20 cellular contexts compared by ENCODE assay signal in the genomic region with DNA sequence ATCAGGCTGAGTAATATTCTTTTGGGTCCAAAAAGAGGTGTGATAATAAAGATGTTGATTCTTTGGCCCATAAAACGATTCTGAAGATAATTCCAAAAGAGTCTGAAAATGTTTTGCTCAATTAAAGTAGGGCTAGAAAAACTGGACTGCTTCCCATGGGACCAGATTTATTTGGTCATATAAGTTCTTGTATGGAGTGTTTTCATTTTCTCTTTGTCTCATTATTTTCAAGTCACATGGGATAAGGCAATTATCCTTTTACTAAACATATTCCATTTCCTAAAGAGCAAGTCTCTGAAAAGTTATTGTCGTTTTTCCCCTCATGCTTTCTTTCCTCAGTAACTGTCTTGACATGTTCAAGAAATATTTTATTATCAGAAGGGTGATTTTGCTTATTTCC. TPM values are rescaled to one million over a fixed set of nuclear protein-coding genes. Genes with fewer than 3 reads are reported as not detected.
DNase-seq lines count a peak whose midpoint lies in the region; TF ChIP-seq lines count a peak whose summit lies in the region.
"Had no signal": no experiment of that assay in that cellular context is flagged by ENCODE, and none has a peak within 500 bp of the region (broad histone marks: within the 10 kb centered on the region; RNA-seq: fewer than 3 reads in every experiment).

No MANE protein-coding gene starts in this region.

- peaks cover 100% of the 10 kb centered on the region for H3K4me1 ChIP-seq in KMS-11 (ENCODE audit: low read depth, poor library complexity, severe bottlenecking)
- H3K4me1 ChIP-seq in mammary epithelial cell (ENCODE audit: insufficient read depth, low read length), result peaks cover 33% of the 10 kb centered on the region
- peaks cover 0 to 53% (median 10%) of the 10 kb centered on the region in 4 donors for H3K4me1 ChIP-seq in tibial nerve

- H3K27ac ChIP-seq in KMS-11 (peak overlapping the region; percentile 78), mammary epithelial cell (ENCODE audit: insufficient read depth, low read depth, low read length) (peak overlapping the region; percentile 18), tibial nerve (no peak overlapping the region)
- H3K27ac ChIP-seq: epithelial cell of prostate, gastrocnemius medialis, prostate gland, SK-N-MC had no signal

- H3K36me3 Mint-ChIP-seq in mesothelial cell of epicardium, result peaks cover 27% of the 10 kb centered on the region

- H3K9me3 ChIP-seq in mammary epithelial cell (replicated peaks; ENCODE audit: insufficient read depth, low read length) (peaks cover 3% of the 10 kb centered on the region), tibial nerve (no peaks in the 10 kb centered on the region)
- H3K9me3 ChIP-seq: gastrocnemius medialis, prostate gland, transverse colon had no signal

- H4K20me1 ChIP-seq in KMS-11 (ENCODE audit: insufficient read depth) (no peaks in the 10 kb centered on the region), mammary epithelial cell (ENCODE audit: insufficient read depth, low read length) (no peaks in the 10 kb centered on the region)

- peak overlapping the region; percentile 6; the same call in 1 of the 2 replicates for H3K9ac ChIP-seq in KMS-11
- no peak overlapping the region for H3K9ac ChIP-seq in mammary epithelial cell (ENCODE audit: insufficient read depth, low read length)

- peak; percentile 33 for DNase-seq in AG10803 (ENCODE audit: low read depth)
- no peak for DNase-seq in mammary epithelial cell
- DNase-seq in mesothelial cell of epicardium (ENCODE audit: low spot score in 2 of 2, unreplicated experiment in 2 of 2), result no peak
- DNase-seq in activated T-cell treated with anti-CD3 and anti-CD28 coated beads for 4 hours, result no peak
- DNase-seq in mucosa of gallbladder (ENCODE audit: low spot score), result no peak
- no peak for DNase-seq in tibial nerve (ENCODE audit: low spot score in 2 of 2)
- no peak for DNase-seq in activated T-cell treated with anti-CD3 and anti-CD28 coated beads, Interleukin-2, amount 50 U/mL, for 1 hour
- DNase-seq: activated CD4-positive, alpha-beta T cell treated with anti-CD3 and anti-CD28 coated beads, Interleukin-2, amount 10 ng/mL, durations not matched to agents 7 days and 5 days; CD4-positive, alpha-beta memory T cell; cerebellar nuclear complex; gastrocnemius medialis; left ventricle myocardium superior; NCI-H526; stimulated activated CD8-positive, alpha-beta memory T cell treated with anti-CD3 and anti-CD28 coated beads, Interleukin-4, amount 100 ng/mL, for 48 hours; transverse colon had no signal

- H3K9me3 Mint-ChIP-seq in mesothelial cell of epicardium, result peaks cover 15% of the 10 kb centered on the region
- H3K9me3 Mint-ChIP-seq: activated naive CD4-positive, alpha-beta T cell treated with anti-CD3 and anti-CD28 coated beads, Interleukin-2, amount 50 U/mL, for 24 hours had no signal

- TF ChIP-seq EP300 in tibial nerve (IDR thresholded peaks at IDR 0.05), result no peak

- dilution Hi-C loops in mammary epithelial cell (cut with HindIII; ENCODE audit: low sequenced_read_pairs), result no loop called here

- H3K27me3 ChIP-seq in KMS-11 (ENCODE audit: insufficient read depth, low read depth), result no peaks in the 10 kb centered on the region
- no peaks in the 10 kb centered on the region for H3K27me3 ChIP-seq in mammary epithelial cell (ENCODE audit: insufficient read depth, low read length)
- no peaks in the 10 kb centered on the region for H3K27me3 ChIP-seq in tibial nerve
- H3K27me3 ChIP-seq: gastrocnemius medialis, transverse colon had no signal

- no peak overlapping the region for H2AFZ ChIP-seq in KMS-11 (ENCODE audit: low read depth)
- no peak overlapping the region for H2AFZ ChIP-seq in mammary epithelial cell (ENCODE audit: low read depth, low read length)

- CTCF ChIA-PET in mammary epithelial cell (lab: Charles Lee; ENCODE audit: low non-redundant PET), result no interaction called here

- no peak for TF ChIP-seq CTCF in AG10803 (conservative IDR thresholded peaks at IDR 0.05; ENCODE audit: low read length)
- no peak for TF ChIP-seq CTCF in KMS-11 (conservative IDR thresholded peaks at IDR 0.05; ENCODE audit: low read depth, low read length)
- TF ChIP-seq CTCF in mammary epithelial cell (conservative IDR thresholded peaks at IDR 0.05 in 1 of 2, IDR thresholded peaks at IDR 0.05 in 1 of 2; ENCODE audit: extremely low read depth in 1 of 2, insufficient read depth in 1 of 2, low read depth in 1 of 2, low read length in 2 of 2), result no peak
- no peak for TF ChIP-seq CTCF in mesothelial cell of epicardium (IDR thresholded peaks at IDR 0.05; ENCODE audit: unreplicated experiment)
- no peak for TF ChIP-seq CTCF in tibial nerve (IDR thresholded peaks at IDR 0.05)

- intact Hi-C loops in mammary epithelial cell (cut with micrococcal nuclease), result no loop called here

- H3K79me2 ChIP-seq in KMS-11 (ENCODE audit: insufficient read depth, low read depth) (peaks cover 100% of the 10 kb centered on the region), mammary epithelial cell (ENCODE audit: insufficient read depth, low read length) (peaks cover 97% of the 10 kb centered on the region)

- no peak overlapping the region for H3K4me3 Mint-ChIP-seq in mesothelial cell of epicardium
- H3K4me3 Mint-ChIP-seq: activated CD4-positive, alpha-beta T cell treated with anti-CD3 and anti-CD28 coated beads, Interleukin-2, amount 10 ng/mL, durations not matched to agents 7 days and 5 days; activated naive CD4-positive, alpha-beta T cell treated with anti-CD3 and anti-CD28 coated beads, Interleukin-2, amount 50 U/mL, for 24 hours; CD4-positive, alpha-beta memory T cell had no signal

- BruUV-seq in mammary epithelial cell (replicated peaks; lab: Mats Ljungman, UMichigan), result no TSS peak

- H3K27me3 Mint-ChIP-seq in mesothelial cell of epicardium (ENCODE audit: low read depth), result no peaks in the 10 kb centered on the region
- H3K27me3 Mint-ChIP-seq: activated CD4-positive, alpha-beta T cell treated with anti-CD3 and anti-CD28 coated beads, Interleukin-2, amount 10 ng/mL, durations not matched to agents 7 days and 5 days; activated naive CD4-positive, alpha-beta T cell treated with anti-CD3 and anti-CD28 coated beads, Interleukin-2, amount 50 U/mL, for 24 hours; CD4-positive, alpha-beta memory T cell had no signal

- no peak for TF ChIP-seq POLR2A in tibial nerve (IDR thresholded peaks at IDR 0.05)

- in situ Hi-C loops in mammary epithelial cell (cut with MboI; ENCODE audit: low sequenced_read_pairs in 2 of 2), result no loop called here

- peak overlapping the region; percentile 79 for H3K27ac Mint-ChIP-seq in mesothelial cell of epicardium
- H3K27ac Mint-ChIP-seq: activated CD4-positive, alpha-beta T cell treated with anti-CD3 and anti-CD28 coated beads, Interleukin-2, amount 10 ng/mL, durations not matched to agents 7 days and 5 days; activated naive CD4-positive, alpha-beta T cell treated with anti-CD3 and anti-CD28 coated beads, Interleukin-2, amount 50 U/mL, for 24 hours had no signal

- WGBS in mammary epithelial cell (ENCODE audit: low coverage, missing lambda C conversion rate), result 23% methylated on average over 2 of the region's 2 CpGs
- WGBS in tibial nerve, 2 donors, result 23 to 33% methylated on average over 2 of the region's 2 CpGs

- H3K36me3 ChIP-seq in KMS-11 (ENCODE audit: insufficient read depth) (no peaks in the 10 kb centered on the region), mammary epithelial cell (ENCODE audit: insufficient read depth, low read length) (no peaks in the 10 kb centered on the region), tibial nerve (no peaks in the 10 kb centered on the region)
- H3K36me3 ChIP-seq: gastrocnemius medialis, prostate gland, transverse colon had no signal

- peak overlapping the region; percentile 89 for H3K4me2 ChIP-seq in KMS-11
- H3K4me2 ChIP-seq in mammary epithelial cell (ENCODE audit: insufficient read depth, low read depth, low read length), result peak overlapping the region; percentile 22

- H3K4me1 Mint-ChIP-seq in mesothelial cell of epicardium, result peaks cover 30% of the 10 kb centered on the region

- H3K4me3 ChIP-seq in AG10803 (ENCODE audit: low read length) (no peak overlapping the region), KMS-11 (IDR thresholded peaks at IDR 0.05; ENCODE audit: insufficient read depth, low read depth, low read length) (no peak overlapping the region), mammary epithelial cell (replicated peaks in 1 of 3; ENCODE audit: insufficient read depth in 1 of 3, low read depth in 2 of 3, low read length in 3 of 3) (no peak overlapping the region), tibial nerve (no peak overlapping the region)
- H3K4me3 ChIP-seq: gastrocnemius medialis, prostate gland, SK-N-MC, transverse colon had no signal

RNA-seq across cellular contexts. Expression of a gene that starts 41.5 kb away (rescaled TPM):
- 100 to 1,000 TPM; 130 to 171 TPM for total RNA-seq in mammary epithelial cell
- polyA plus RNA-seq in mammary epithelial cell, result 49.2 TPM
- 277 TPM for polyA minus RNA-seq in mammary epithelial cell
- 136 to 138 TPM (median 138 TPM) in 3 replicates for total RNA-seq in mesothelial cell of epicardium
- 23.6 TPM for total RNA-seq in mucosa of gallbladder
- 10 to 100 TPM; 14.4 to 45.4 (median 26.6) TPM for total RNA-seq in tibial nerve

Comparison
In these comparisons a context has a peak if more than half of its experiments do, and no peak if none do; other contexts are left out.
1. H3K27ac ChIP-seq: peak in KMS-11 (single experiment) and mammary epithelial cell (single experiment); none in tibial nerve (0 of 4).